In genomic region chr6:34025112-34025807, GRCh38 we compare ENCODE assay signal across 30 cellular contexts.
DNase-seq lines count a peak whose midpoint lies in the region; ATAC-seq and TF ChIP-seq lines count a peak whose summit lies in the region.
"Had no signal": no experiment of that assay in that cellular context is flagged by ENCODE, and none has a peak within 500 bp of the region (broad histone marks: within the 10 kb centered on the region; RNA-seq: fewer than 3 reads in every experiment).

No MANE protein-coding gene starts in this region.

- H3K4me3 Mint-ChIP-seq in WTC11: no peak overlapping the region
- no peak overlapping the region for H3K4me3 Mint-ChIP-seq in Caco-2 (ENCODE audit: unreplicated experiment)
- no peak overlapping the region for H3K4me3 Mint-ChIP-seq in stimulated activated effector memory CD8-positive, alpha-beta T cell treated with anti-CD3 and anti-CD28 coated beads, Interleukin-12 subunit alpha, Interleukin-12 subunit beta, amount 100 ng/mL, for 72 hours
- H3K4me3 Mint-ChIP-seq: activated CD4-positive, alpha-beta memory T cell treated with anti-CD3 and anti-CD28 coated beads for 36 hours; activated naive CD4-positive, alpha-beta T cell treated with anti-CD3 and anti-CD28 coated beads, Interleukin-2, amount 10 ng/mL, durations not matched to agents 7 days and 5 days; CD8-positive, alpha-beta T cell; natural killer cell treated with Interleukin-12 subunit alpha and Interleukin-12 subunit beta and Interleukin-15 and Interleukin-18, amount 100 ng/mL, for 72 hours; stimulated activated memory B cell treated with anti-CD40 and anti-IgM and Interleukin-4, amounts not matched to agents 10 μg/mL and 1 μg/mL and 100 μg/mL, for 72 hours; type B pancreatic cell had no signal

- H3K27ac Mint-ChIP-seq in WTC11: no peak overlapping the region
- H3K27ac Mint-ChIP-seq in Caco-2 (ENCODE audit: unreplicated experiment): no peak overlapping the region
- no peak overlapping the region for H3K27ac Mint-ChIP-seq in stimulated activated effector memory CD8-positive, alpha-beta T cell treated with anti-CD3 and anti-CD28 coated beads, Interleukin-12 subunit alpha, Interleukin-12 subunit beta, amount 100 ng/mL, for 72 hours
- H3K27ac Mint-ChIP-seq: activated CD4-positive, alpha-beta memory T cell treated with anti-CD3 and anti-CD28 coated beads for 36 hours; activated naive CD4-positive, alpha-beta T cell treated with anti-CD3 and anti-CD28 coated beads, Interleukin-2, amount 10 ng/mL, durations not matched to agents 7 days and 5 days; CD8-positive, alpha-beta T cell; natural killer cell treated with Interleukin-12 subunit alpha and Interleukin-12 subunit beta and Interleukin-15 and Interleukin-18, amount 100 ng/mL, for 72 hours; stimulated activated memory B cell treated with anti-CD40 and anti-IgM and Interleukin-4, amounts not matched to agents 10 μg/mL and 1 μg/mL and 100 μg/mL, for 72 hours; T-helper 17 cell; type B pancreatic cell had no signal

- no peak for TF ChIP-seq CTCF in HEK293 (tag by site-specific recombination; IDR thresholded peaks at IDR 0.05)
- no peak for TF ChIP-seq CTCF in WTC11 (IDR thresholded peaks at IDR 0.05)
- TF ChIP-seq CTCF in osteoblast (IDR thresholded peaks at IDR 0.05; ENCODE audit: extremely low read depth, low read depth, low read length): no peak
- no peak for TF ChIP-seq CTCF in Caco-2 (IDR thresholded peaks at IDR 0.05; ENCODE audit: insufficient read depth in 1 of 2, low read depth in 1 of 2, low read length in 1 of 2, severe bottlenecking in 1 of 2, unreplicated experiment in 1 of 2)
- TF ChIP-seq CTCF in gastroesophageal sphincter (IDR thresholded peaks at IDR 0.05): no peak

- H3K4me1 ChIP-seq in HEK293 (ENCODE audit: control insufficient read depth, insufficient read depth, low read length) (no peaks in the 10 kb centered on the region), osteoblast (ENCODE audit: insufficient read depth, low read length) (no peaks in the 10 kb centered on the region), Caco-2 (no peaks in the 10 kb centered on the region), gastroesophageal sphincter (no peaks in the 10 kb centered on the region)
- H3K4me1 ChIP-seq: adrenal gland, HAP-1, lower lobe of right lung had no signal

- peaks cover 10% of the 10 kb centered on the region for H3K27me3 ChIP-seq in osteoblast (ENCODE audit: insufficient read depth, low read length)
- H3K27me3 ChIP-seq in Caco-2 (replicated peaks; ENCODE audit: control insufficient read depth, insufficient read depth, low read length): no peaks in the 10 kb centered on the region; the same call in 1 of the 2 replicates
- peaks cover 73% of the 10 kb centered on the region for H3K27me3 ChIP-seq in gastroesophageal sphincter
- H3K27me3 ChIP-seq: adrenal gland, hepatocyte had no signal

- H3K27ac ChIP-seq in HEK293 (ENCODE audit: extremely low read depth, low read depth, low read length) (no peak overlapping the region), osteoblast (ENCODE audit: low read depth, low read length) (no peak overlapping the region), gastroesophageal sphincter (no peak overlapping the region)
- H3K27ac ChIP-seq: adrenal gland, hepatocyte, lower lobe of right lung had no signal

- H3K4me1 Mint-ChIP-seq in WTC11 (no peaks in the 10 kb centered on the region), Caco-2 (ENCODE audit: low read depth, unreplicated experiment) (peaks cover 6% of the 10 kb centered on the region)
- no peaks in the 10 kb centered on the region for H3K4me1 Mint-ChIP-seq in stimulated activated effector memory CD8-positive, alpha-beta T cell treated with anti-CD3 and anti-CD28 coated beads, Interleukin-12 subunit alpha, Interleukin-12 subunit beta, amount 100 ng/mL, for 72 hours
- H3K4me1 Mint-ChIP-seq: activated naive CD4-positive, alpha-beta T cell treated with anti-CD3 and anti-CD28 coated beads, Interleukin-2, amount 10 ng/mL, durations not matched to agents 7 days and 5 days; stimulated activated memory B cell treated with anti-CD40 and anti-IgM and Interleukin-4, amounts not matched to agents 10 μg/mL and 1 μg/mL and 100 μg/mL, for 72 hours had no signal

- no peaks in the 10 kb centered on the region for H3K27me3 Mint-ChIP-seq in WTC11 (ENCODE audit: low read depth)
- peaks cover 4% of the 10 kb centered on the region for H3K27me3 Mint-ChIP-seq in Caco-2 (ENCODE audit: insufficient read depth, unreplicated experiment)

- intact Hi-C loops in Caco-2 (cut with micrococcal nuclease; ENCODE audit: unreplicated experiment): loop anchor here (10.0 kb wide), 1 partner anchor 170 kb away; no protein-coding TSS in a partner anchor

- WGBS in gastroesophageal sphincter (ENCODE audit: low coverage in 1 of 2), 2 donors: 100% methylated on average over 1 of the region's 8 CpGs; no CpG with 5 or more reads in 1 of the 2 donors

- no peak overlapping the region for H2AFZ ChIP-seq in osteoblast (ENCODE audit: low read length)
- H2AFZ ChIP-seq: hepatocyte had no signal

- TF ChIP-seq POLR2A in gastroesophageal sphincter (IDR thresholded peaks at IDR 0.05): no peak

- H3K9me3 Mint-ChIP-seq in WTC11: peaks cover 6% of the 10 kb centered on the region; the same call in 1 of the 2 replicates
- H3K9me3 Mint-ChIP-seq in Caco-2 (ENCODE audit: unreplicated experiment): no peaks in the 10 kb centered on the region
- H3K9me3 Mint-ChIP-seq in stimulated activated effector memory CD8-positive, alpha-beta T cell treated with anti-CD3 and anti-CD28 coated beads, Interleukin-12 subunit alpha, Interleukin-12 subunit beta, amount 100 ng/mL, for 72 hours: no peaks in the 10 kb centered on the region
- H3K9me3 Mint-ChIP-seq: activated CD4-positive, alpha-beta memory T cell treated with anti-CD3 and anti-CD28 coated beads for 36 hours; activated naive CD4-positive, alpha-beta T cell treated with anti-CD3 and anti-CD28 coated beads, Interleukin-2, amount 10 ng/mL, durations not matched to agents 7 days and 5 days; CD8-positive, alpha-beta T cell; natural killer cell treated with Interleukin-12 subunit alpha and Interleukin-12 subunit beta and Interleukin-15 and Interleukin-18, amount 100 ng/mL, for 72 hours; stimulated activated memory B cell treated with anti-CD40 and anti-IgM and Interleukin-4, amounts not matched to agents 10 μg/mL and 1 μg/mL and 100 μg/mL, for 72 hours; type B pancreatic cell had no signal

- peaks cover 14% of the 10 kb centered on the region for H3K36me3 Mint-ChIP-seq in WTC11
- no peaks in the 10 kb centered on the region for H3K36me3 Mint-ChIP-seq in Caco-2 (ENCODE audit: insufficient read depth, unreplicated experiment)
- no peaks in the 10 kb centered on the region for H3K36me3 Mint-ChIP-seq in stimulated activated effector memory CD8-positive, alpha-beta T cell treated with anti-CD3 and anti-CD28 coated beads, Interleukin-12 subunit alpha, Interleukin-12 subunit beta, amount 100 ng/mL, for 72 hours
- H3K36me3 Mint-ChIP-seq: activated CD4-positive, alpha-beta memory T cell treated with anti-CD3 and anti-CD28 coated beads for 36 hours; activated naive CD4-positive, alpha-beta T cell treated with anti-CD3 and anti-CD28 coated beads, Interleukin-2, amount 10 ng/mL, durations not matched to agents 7 days and 5 days; CD8-positive, alpha-beta T cell; natural killer cell treated with Interleukin-12 subunit alpha and Interleukin-12 subunit beta and Interleukin-15 and Interleukin-18, amount 100 ng/mL, for 72 hours; stimulated activated memory B cell treated with anti-CD40 and anti-IgM and Interleukin-4, amounts not matched to agents 10 μg/mL and 1 μg/mL and 100 μg/mL, for 72 hours; type B pancreatic cell had no signal

- CTCF ChIA-PET in HEK293 (lab: Yijun Ruan, JAX) (interaction anchor here (0.6 to 8.1 kb wide), 11 partner anchors 13 to 314 kb away, joined by 3 to 80 read pairs (median 3); partner anchors contain the start of gene UQCC2), WTC11 (lab: Charles Lee) (interaction anchor here (0.8 to 2.0 kb wide), 10 partner anchors 30 to 254 kb away, joined by 3 to 9 read pairs (median 4); no protein-coding TSS in a partner anchor), Caco-2 (lab: Charles Lee) (interaction anchor here (0.7 to 0.9 kb wide), 2 partner anchors 58 to 203 kb away, joined by 3 read pairs; no protein-coding TSS in a partner anchor)

- H3K79me2 ChIP-seq in osteoblast (ENCODE audit: insufficient read depth, low read length): no peaks in the 10 kb centered on the region
- H3K79me2 ChIP-seq: hepatocyte had no signal

- no peak for TF ChIP-seq EP300 in gastroesophageal sphincter (IDR thresholded peaks at IDR 0.05)

- H3K4me2 ChIP-seq in osteoblast (ENCODE audit: insufficient read depth, low read length): no peak overlapping the region
- H3K4me2 ChIP-seq: hepatocyte had no signal

- peak; percentile 36 for DNase-seq in NCI-H2171 treated with DMSO at 0.1 percent for 48 hours (lab: John Stamatoyannopoulos, UW)
- DNase-seq in NCI-H2171 (lab: John Stamatoyannopoulos, UW): no peak
- DNase-seq in WTC11 (ENCODE audit: low spot score): no peak
- DNase-seq in osteoblast (ENCODE audit: insufficient read length, low spot score, missing footprints): peak; percentile 70
- DNase-seq in Caco-2: no peak
- no peak for DNase-seq in stimulated activated effector memory CD8-positive, alpha-beta T cell treated with anti-CD3 and anti-CD28 coated beads, Interleukin-12 subunit alpha, Interleukin-12 subunit beta, amount 100 ng/mL, for 72 hours (ENCODE audit: low spot score in 2 of 2)
- DNase-seq: activated CD4-positive, alpha-beta memory T cell treated with anti-CD3 and anti-CD28 coated beads for 36 hours; activated CD4-positive, CD25-positive, alpha-beta regulatory T cell treated with anti-CD3 and anti-CD28 coated beads, Interleukin-2, amount 50 U/mL, for 72 hours; activated CD8-positive, alpha-beta memory T cell treated with anti-CD3 and anti-CD28 coated beads, Interleukin-2, amount 50 U/mL, for 48 hours; activated naive CD4-positive, alpha-beta T cell treated with anti-CD3 and anti-CD28 coated beads, Interleukin-2, amount 10 ng/mL, durations not matched to agents 7 days and 5 days; adrenal gland; AML-193; CD8-positive, alpha-beta T cell; DMS153; dorsolateral prefrontal cortex; Karpas-422; lower lobe of right lung; NCI-H510A; stimulated activated CD4-positive, alpha-beta T cell treated with anti-CD3 and anti-CD28 coated beads, Interleukin-15, amount 100 ng/mL, for 24 hours; stimulated activated CD4-positive, alpha-beta T cell treated with anti-CD3 and anti-CD28 coated beads, Interleukin-4, amount 100 ng/mL, for 4 hours; T-helper 17 cell had no signal

- ATAC-seq in WTC11 (no peak), gastroesophageal sphincter (no peak)
- ATAC-seq in stimulated activated effector memory CD8-positive, alpha-beta T cell treated with anti-CD3 and anti-CD28 coated beads, Interleukin-12 subunit alpha, Interleukin-12 subunit beta, amount 100 ng/mL, for 72 hours: no peak
- ATAC-seq: CD8-positive, alpha-beta T cell; lower lobe of right lung; mucosa of descending colon; natural killer cell treated with Interleukin-12 subunit alpha and Interleukin-12 subunit beta and Interleukin-15 and Interleukin-18, amount 100 ng/mL, for 72 hours; Right ventricle myocardium inferior; stimulated activated memory B cell treated with anti-CD40 and anti-IgM and Interleukin-4, amounts not matched to agents 10 μg/mL and 1 μg/mL and 100 μg/mL, for 72 hours; T-helper 17 cell had no signal

- no peaks in the 10 kb centered on the region for H4K20me1 ChIP-seq in osteoblast (ENCODE audit: insufficient read depth, low read length)

- POLR2A ChIA-PET in HEK293 (lab: Yijun Ruan, JAX): no interaction called here
- POLR2A ChIA-PET in WTC11 (lab: Charles Lee): interaction anchor here (0.7 kb wide), 1 partner anchor 95 kb away, joined by 5 read pairs; no protein-coding TSS in a partner anchor
- POLR2A ChIA-PET in Caco-2 (lab: Charles Lee): no interaction called here

- BruUV-seq in Caco-2 (replicated peaks; lab: Mats Ljungman, UMichigan): no TSS peak

- H3K36me3 ChIP-seq in HEK293 (ENCODE audit: control insufficient read depth in 2 of 2, insufficient read depth in 1 of 2, low read length in 2 of 2) (no peaks in the 10 kb centered on the region), osteoblast (ENCODE audit: insufficient read depth, low read length) (no peaks in the 10 kb centered on the region), Caco-2 (ENCODE audit: control insufficient read depth, insufficient read depth, low read length) (no peaks in the 10 kb centered on the region), gastroesophageal sphincter (no peaks in the 10 kb centered on the region)
- H3K36me3 ChIP-seq: adrenal gland, HAP-1, lower lobe of right lung had no signal

- H3K4me3 ChIP-seq in HEK293 (ENCODE audit: low read depth, low read length): no peak overlapping the region
- H3K4me3 ChIP-seq in osteoblast (ENCODE audit: insufficient read depth, low read length): no peak overlapping the region
- no peak overlapping the region for H3K4me3 ChIP-seq in Caco-2 (ENCODE audit: low read depth, low read length)
- H3K4me3 ChIP-seq in gastroesophageal sphincter: no peak overlapping the region
- H3K4me3 ChIP-seq: adrenal gland, dorsolateral prefrontal cortex, HAP-1, hepatocyte, lower lobe of right lung, mucosa of descending colon had no signal

- H3K9me3 ChIP-seq in HEK293 (ENCODE audit: control insufficient read depth, insufficient read depth, low read depth, low read length) (no peaks in the 10 kb centered on the region), osteoblast (ENCODE audit: low read depth, low read length) (no peaks in the 10 kb centered on the region), Caco-2 (no peaks in the 10 kb centered on the region; the same call in 1 of the 2 replicates), gastroesophageal sphincter (no peaks in the 10 kb centered on the region)
- H3K9me3 ChIP-seq: adrenal gland, HAP-1, lower lobe of right lung, mucosa of descending colon had no signal

Comparison
In these comparisons a context has a peak if more than half of its experiments do, and no peak if none do; other contexts are left out.
1. DNase-seq: peak in NCI-H2171 treated with DMSO at 0.1 percent for 48 hours (single experiment) and osteoblast (single experiment); none in NCI-H2171 (single experiment), WTC11 (single experiment), Caco-2 (0 of 2) and stimulated activated effector memory CD8-positive, alpha-beta T cell treated with anti-CD3 and anti-CD28 coated beads, Interleukin-12 subunit alpha, Interleukin-12 subunit beta, amount 100 ng/mL, for 72 hours (0 of 2).